ENCODE assay signal across 1 cellular context in genomic region chr12:65631621-65632111, GRCh38.
A peak's percentile ranks its signal among the peaks of the same experiment; 100 is the strongest.
TF ChIP-seq lines count a peak whose summit lies in the region.

No MANE protein-coding gene starts in this region.

TF ChIP-seq in A549, 52 proteins besides CTCF, POLR2A, EP300 and RAD21 (continued from another document):
- TF ChIP-seq KDM5A (IDR thresholded peaks at IDR 0.05) (no peak), MAZ (IDR thresholded peaks at IDR 0.05; ENCODE audit: borderline replicate concordance, low read depth, low read length) (no peak), ZC3H11A (IDR thresholded peaks at IDR 0.05) (no peak), FOSL2 (IDR thresholded peaks at IDR 0.05) (peak; percentile 98), FOSL2 (CRISPR knock-in tag; IDR thresholded peaks at IDR 0.05) (peak; percentile 98), JUN (IDR thresholded peaks at IDR 0.05) (peak; percentile 91 to 92; a peak in 4 of 5 replicates), CHD4 (IDR thresholded peaks at IDR 0.05; ENCODE audit: borderline replicate concordance) (no peak), REST (IDR thresholded peaks at IDR 0.05) (no peak), MYC (IDR thresholded peaks at IDR 0.05; ENCODE audit: borderline replicate concordance, low read length) (no peak), ZNF302 (CRISPR knock-in tag; IDR thresholded peaks at IDR 0.05) (no peak), ZFP36 (IDR thresholded peaks at IDR 0.05; ENCODE audit: borderline replicate concordance, partially characterized antibody) (no peak), ATOH8 (CRISPR knock-in tag; IDR thresholded peaks at IDR 0.05; ENCODE audit: low read depth) (no peak), GATA3 (IDR thresholded peaks at IDR 0.05; ENCODE audit: borderline replicate concordance) (peak; percentile 92), FOSB (CRISPR knock-in tag; IDR thresholded peaks at IDR 0.05) (no peak), HMGXB4 (CRISPR knock-in tag; IDR thresholded peaks at IDR 0.05; ENCODE audit: borderline replicate concordance) (no peak), POLR2AphosphoS2 (conservative IDR thresholded peaks at IDR 0.05; ENCODE audit: low read length) (no peak), ESRRA (IDR thresholded peaks at IDR 0.05; ENCODE audit: borderline replicate concordance, low read length) (no peak)
